Comparison of ENCODE assay signal across 9 cellular contexts in the genomic region with DNA sequence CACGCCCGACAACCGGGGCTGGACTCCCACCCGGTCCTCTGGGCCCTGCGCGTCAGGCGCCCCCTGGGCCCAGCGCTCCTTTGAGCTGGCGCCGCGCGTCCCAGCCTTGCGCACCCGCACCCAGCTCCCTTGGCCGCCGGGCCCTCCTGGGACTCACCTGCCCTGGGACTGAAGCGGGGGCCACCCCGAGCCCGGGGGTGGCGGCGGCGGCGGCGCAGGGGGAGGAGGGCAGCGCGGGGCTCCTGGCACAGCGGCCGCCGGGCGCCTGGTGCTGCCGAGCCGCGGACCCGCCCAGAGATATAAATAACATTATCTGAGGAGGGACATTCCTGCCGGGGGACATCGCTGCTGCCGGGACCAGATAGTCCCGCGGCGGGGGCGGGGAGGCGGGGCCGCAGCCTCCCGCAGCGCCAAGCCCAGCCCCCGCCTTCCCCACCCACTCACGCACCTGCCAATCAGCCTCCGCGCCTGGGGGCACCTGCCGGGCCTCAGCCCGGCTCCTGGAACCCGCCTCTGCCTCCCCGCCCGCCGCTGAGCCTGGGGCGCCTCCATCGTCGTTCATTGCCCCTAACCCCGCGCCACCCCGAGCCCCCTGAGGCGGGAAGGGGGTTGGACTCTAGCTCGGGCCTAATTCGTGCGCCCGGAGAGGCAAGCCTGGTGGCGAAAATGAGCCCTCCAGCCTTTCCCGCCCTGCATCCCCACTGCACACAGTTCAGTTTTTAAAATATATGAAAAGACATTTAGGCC.
DNase-seq lines count a peak whose midpoint lies in the region; ATAC-seq lines count a peak whose summit lies in the region.
"Had no signal": no experiment of that assay in that cellular context is flagged by ENCODE, and none has a peak within 500 bp of the region (broad histone marks: within the 10 kb centered on the region; RNA-seq: fewer than 3 reads in every experiment).

A gene (minus strand): TSS at position 273 of the 747 bp plus-strand sequence. CDS start 56,813 bp downstream, outside the sequence.

- no peak within 1 kb of the TSS for H3K27ac ChIP-seq in muscle layer of colon (ENCODE audit: low read depth, low read length)
- H3K27ac ChIP-seq: C4-2B had no signal

- H3K9ac ChIP-seq in muscle layer of colon (ENCODE audit: low read length) = no peak within 1 kb of the TSS

- no peak for ATAC-seq in GM18519 (IDR thresholded peaks at IDR 0.05; ENCODE audit: low FRiP score, unreplicated experiment)

- DNase-seq in NCI-H2029 (lab: John Stamatoyannopoulos, UW) (peak; percentile 68), NCI-H2029 treated with DMSO at 0.1 percent for 48 hours (lab: John Stamatoyannopoulos, UW) (no peak), NCI-H2107 (lab: John Stamatoyannopoulos, UW) (peak; percentile 82)
- peak; percentile 66 to 75 for DNase-seq in activated CD4-positive, alpha-beta T cell treated with anti-CD3 and anti-CD28 coated beads, Interleukin-2, amount 50 U/mL, for 48 hours
- peak; percentile 46 for DNase-seq in effector CD8-positive, alpha-beta T cell (lab: John Stamatoyannopoulos, UW)
- DNase-seq in stimulated activated CD8-positive, alpha-beta memory T cell treated with anti-CD3 and anti-CD28 coated beads, Interleukin-7, amount 100 ng/mL, for 24 hours (ENCODE audit: low read depth) = peak; percentile 37

- H3K4me1 ChIP-seq in muscle layer of colon (ENCODE audit: insufficient read depth, low read length) = no peaks in the 10 kb centered on the region

- no peaks in the 10 kb centered on the region for H3K9me3 ChIP-seq in muscle layer of colon (ENCODE audit: low read length)

- H3K36me3 ChIP-seq in muscle layer of colon (ENCODE audit: insufficient read depth, low read length) = no peaks in the 10 kb centered on the region

- H3K4me3 ChIP-seq in muscle layer of colon (ENCODE audit: low read depth in 1 of 2, low read length in 2 of 2) = peak within 1 kb of the TSS; percentile 33 to 55

- peaks cover 19 to 24% of the 10 kb centered on the region in 2 donors for H3K27me3 ChIP-seq in muscle layer of colon (ENCODE audit: control insufficient read depth in 1 of 2, insufficient read depth in 2 of 2, low read length in 2 of 2)
